In the genomic region with DNA sequence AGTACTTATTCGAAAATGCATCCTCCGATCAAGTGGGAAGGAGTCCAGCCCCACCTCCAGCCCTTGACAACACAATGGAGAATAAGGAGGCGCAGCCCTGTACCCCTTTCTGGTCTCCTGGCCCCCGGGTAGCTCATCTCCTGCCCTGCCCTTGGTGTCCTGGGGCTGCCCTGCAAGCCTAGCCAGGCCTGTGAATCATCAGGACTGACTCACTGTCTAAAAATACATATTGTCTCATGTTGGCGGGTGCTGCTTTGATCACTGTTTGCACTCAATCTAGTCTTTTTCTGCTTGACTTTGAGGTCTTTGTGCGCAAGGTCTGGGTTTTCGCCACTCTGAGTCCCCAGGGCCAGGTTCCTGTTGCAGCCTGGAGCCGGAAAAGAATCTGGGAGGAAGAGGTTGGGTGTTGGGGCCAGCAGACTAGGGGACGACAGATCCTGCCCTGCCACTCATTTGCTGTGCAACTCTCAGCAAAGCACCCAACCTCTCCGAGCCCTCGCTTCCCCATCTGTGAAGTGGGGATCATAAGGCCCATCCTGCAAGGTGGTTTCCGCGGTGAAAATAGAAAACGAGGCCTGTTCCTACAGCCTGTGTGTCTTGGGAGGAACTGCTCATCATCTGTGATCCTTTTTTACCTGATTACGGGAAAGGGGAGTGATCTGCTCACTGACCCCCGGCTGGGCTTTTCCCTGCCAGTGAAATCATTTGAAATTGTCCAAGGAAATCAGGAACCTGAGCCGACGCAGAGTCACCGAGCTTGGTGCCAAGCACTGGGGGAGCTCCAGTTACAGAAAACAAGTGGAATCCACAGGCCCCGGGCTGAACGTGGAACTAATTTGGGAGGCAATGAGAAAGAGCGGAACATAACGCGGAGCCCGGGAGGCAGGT, we compare ENCODE assay signal across 7 cellular contexts.
DNase-seq lines count a peak whose midpoint lies in the region; ATAC-seq and TF ChIP-seq lines count a peak whose summit lies in the region.

No MANE protein-coding gene starts in this region.

- no peaks in the 10 kb centered on the region for H3K9me3 ChIP-seq in MG63

- peak; percentile 70 for ATAC-seq in GM21529 (IDR thresholded peaks at IDR 0.05; ENCODE audit: unreplicated experiment)

- no peaks in the 10 kb centered on the region for H3K36me3 Mint-ChIP-seq in glutamatergic neuron (ENCODE audit: unreplicated experiment)

- H3K27ac Mint-ChIP-seq in glutamatergic neuron (ENCODE audit: unreplicated experiment): no peak overlapping the region

- H3K4me3 ChIP-seq in MG63 (no peak overlapping the region), choroid plexus epithelial cell (ENCODE audit: low read depth, low read length) (no peak overlapping the region)

- H3K4me3 Mint-ChIP-seq in glutamatergic neuron (ENCODE audit: unreplicated experiment): no peak overlapping the region

- no peaks in the 10 kb centered on the region for H3K36me3 ChIP-seq in MG63

- H3K4me1 Mint-ChIP-seq in glutamatergic neuron (ENCODE audit: low read depth, unreplicated experiment): no peaks in the 10 kb centered on the region

- peak; percentile 85 for DNase-seq in MG63
- peak; percentile 66 for DNase-seq in choroid plexus epithelial cell (ENCODE audit: low read depth)
- peak; percentile 1 for DNase-seq in midbrain (lab: John Stamatoyannopoulos, UW)
- no peak for DNase-seq in glutamatergic neuron
- DNase-seq in NCI-H1436 treated with DMSO at 0.1 percent for 48 hours (lab: John Stamatoyannopoulos, UW): no peak
- DNase-seq in activated T-cell treated with anti-CD3 and anti-CD28 coated beads for 4 hours: no peak

- H3K27me3 Mint-ChIP-seq in glutamatergic neuron (ENCODE audit: unreplicated experiment): peaks cover 1% of the 10 kb centered on the region

- H3K27me3 ChIP-seq in MG63: no peaks in the 10 kb centered on the region

- no peaks in the 10 kb centered on the region for H3K9me3 Mint-ChIP-seq in glutamatergic neuron (ENCODE audit: unreplicated experiment)

- TF ChIP-seq CTCF in choroid plexus epithelial cell (conservative IDR thresholded peaks at IDR 0.05; ENCODE audit: low read depth, low read length) (no peak), glutamatergic neuron (IDR thresholded peaks at IDR 0.05; ENCODE audit: partially characterized antibody, unreplicated experiment) (no peak)

Comparison
In these comparisons a context has a peak if more than half of its experiments do, and no peak if none do; other contexts are left out.
1. DNase-seq: peak in MG63 (single experiment), choroid plexus epithelial cell (single experiment) and midbrain (single experiment); none in glutamatergic neuron (single experiment), NCI-H1436 treated with DMSO at 0.1 percent for 48 hours (single experiment) and activated T-cell treated with anti-CD3 and anti-CD28 coated beads for 4 hours (single experiment).